Comparison of ENCODE assay signal across 18 cellular contexts in the genomic region with DNA sequence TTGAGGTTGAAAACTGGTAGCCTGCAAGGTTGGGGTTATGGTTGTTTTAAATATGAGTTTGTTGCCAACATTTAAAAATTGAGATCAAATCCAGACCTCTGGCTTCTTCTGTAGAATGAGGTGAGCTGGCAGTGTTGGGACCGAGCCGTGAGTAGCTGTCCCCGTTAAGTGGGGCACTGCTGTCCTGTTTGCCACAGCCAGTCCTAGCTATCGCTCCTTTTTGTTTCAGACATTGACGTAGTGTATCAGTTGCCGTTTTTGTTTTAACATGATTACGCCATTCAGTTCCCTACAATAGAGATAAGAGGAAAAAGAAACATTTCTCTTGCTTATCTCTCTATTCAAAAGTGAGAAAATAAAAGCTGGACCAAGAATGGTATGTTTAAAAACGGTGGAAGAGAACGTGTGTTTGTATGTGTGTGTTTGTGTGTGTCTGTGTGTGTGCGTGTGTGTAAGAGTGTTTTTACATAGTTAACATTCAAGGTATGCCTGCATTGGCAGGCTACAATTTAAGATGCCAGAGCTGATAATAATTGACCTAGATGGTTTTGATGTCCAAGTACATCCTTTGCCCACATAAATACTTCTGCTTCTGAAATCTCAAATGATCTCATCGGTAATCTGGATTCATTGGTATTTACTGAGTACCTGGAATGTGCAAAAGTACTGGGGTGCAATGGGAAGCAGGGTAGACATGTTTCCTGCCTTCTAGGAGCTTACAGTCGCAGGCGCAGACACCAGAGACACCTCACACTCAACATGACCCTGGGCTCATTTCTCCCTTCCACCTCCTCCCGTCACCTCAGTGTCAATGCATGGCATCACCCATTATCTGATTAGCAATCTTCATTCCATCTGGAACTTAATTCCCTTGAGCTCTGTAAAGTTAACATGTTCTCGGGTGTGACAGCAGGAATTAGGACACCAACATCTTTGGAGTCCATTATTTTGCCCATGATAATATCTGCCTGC.
A peak's percentile ranks its signal among the peaks of the same experiment; 100 is the strongest.
DNase-seq lines count a peak whose midpoint lies in the region; ATAC-seq, FAIRE-seq and TF ChIP-seq lines count a peak whose summit lies in the region.
"Had no signal": no experiment of that assay in that cellular context is flagged by ENCODE, and none has a peak within 500 bp of the region (broad histone marks: within the 10 kb centered on the region; RNA-seq: fewer than 3 reads in every experiment).

No MANE protein-coding gene starts in this region.

- peak; percentile 46 to 59 for ATAC-seq in left cardiac atrium
- no peak for ATAC-seq in Right ventricle myocardium superior (ENCODE audit: poor library complexity)
- ATAC-seq in mucosa of descending colon: peak; percentile 38
- ATAC-seq: A549, HepG2 had no signal

- H3K9me3 ChIP-seq in mucosa of descending colon: no peaks in the 10 kb centered on the region
- H3K9me3 ChIP-seq: A549; BLaER1 treated with 17β-estradiol and CSF1 and Interleukin-3, amounts not matched to agents 10 nM and 100 nM had no signal

- intact Hi-C loops in left cardiac atrium (cut with DNase I): no loop called here
- intact Hi-C loops in Right ventricle myocardium superior (cut with DNase I): no loop called here
- intact Hi-C loops in mucosa of descending colon (cut with DNase I, micrococcal nuclease): no loop called here

- DNase-seq in left cardiac atrium: no peak
- no peak for DNase-seq in Right ventricle myocardium superior
- no peak for DNase-seq in mucosa of descending colon
- DNase-seq in urothelium cell line (ENCODE audit: low spot score): no peak
- no peak for DNase-seq in NCI-H526 (lab: John Stamatoyannopoulos, UW)
- no peak for DNase-seq in NK-92 treated with Interleukin-12 subunit alpha and Interleukin-12 subunit beta, amount 100 ng/mL, for 24 hours (lab: John Stamatoyannopoulos, UW)
- no peak for DNase-seq in DMS53 treated with DMSO at 0.1 percent for 48 hours (lab: John Stamatoyannopoulos, UW; ENCODE audit: unreplicated experiment)
- DNase-seq: HFFc6, NCI-H1436, NCI-H2029, NCI-H510A treated with DMSO at 0.1 percent for 48 hours, PC-9 had no signal

- TF ChIP-seq CTCF in VCaP (conservative IDR thresholded peaks at IDR 0.05): no peak
- TF ChIP-seq CTCF in mucosa of descending colon (IDR thresholded peaks at IDR 0.05): no peak

- H3K36me3 ChIP-seq in mucosa of descending colon (ENCODE audit: low read depth): no peaks in the 10 kb centered on the region

- no peak overlapping the region for H3K4me3 ChIP-seq in mucosa of descending colon
- H3K4me3 ChIP-seq: A549; BLaER1 treated with 17β-estradiol and CSF1 and Interleukin-3, amounts not matched to agents 10 nM and 100 nM; PC-9 had no signal

- peak overlapping the region; percentile 36; the same call in 1 of the 2 replicates for H3K27ac ChIP-seq in VCaP
- H3K27ac ChIP-seq: A549; BLaER1 treated with 17β-estradiol and CSF1 and Interleukin-3, amounts not matched to agents 10 nM and 100 nM; KMS-11; PC-9 had no signal

- H3K4me1 ChIP-seq in mucosa of descending colon (ENCODE audit: low read depth): peaks cover 3% of the 10 kb centered on the region
- H3K4me1 ChIP-seq: A549; BLaER1 treated with 17β-estradiol and CSF1 and Interleukin-3, amounts not matched to agents 10 nM and 100 nM had no signal

- peak; percentile 81 for FAIRE-seq in urothelium cell line (lab: Jason Lieb, UNC)
- FAIRE-seq: A549, H1, HepG2 had no signal
